ENCODE assay signal across 1 cellular context in genomic region chr9:38016375-38017120, GRCh38.
TF ChIP-seq lines count a peak whose summit lies in the region.

No MANE protein-coding gene starts in this region.

TF ChIP-seq in GM23338, 12 proteins besides CTCF, POLR2A, EP300 and RAD21 (continued from another document):
- TF ChIP-seq ZNF462 (CRISPR knock-in tag; IDR thresholded peaks at IDR 0.05) (no peak), EZH2 (IDR thresholded peaks at IDR 0.05; ENCODE audit: low read depth, unreplicated experiment) (no peak), CREB1 (CRISPR knock-in tag; IDR thresholded peaks at IDR 0.05; ENCODE audit: low read depth) (no peak)
